In the genomic region with DNA sequence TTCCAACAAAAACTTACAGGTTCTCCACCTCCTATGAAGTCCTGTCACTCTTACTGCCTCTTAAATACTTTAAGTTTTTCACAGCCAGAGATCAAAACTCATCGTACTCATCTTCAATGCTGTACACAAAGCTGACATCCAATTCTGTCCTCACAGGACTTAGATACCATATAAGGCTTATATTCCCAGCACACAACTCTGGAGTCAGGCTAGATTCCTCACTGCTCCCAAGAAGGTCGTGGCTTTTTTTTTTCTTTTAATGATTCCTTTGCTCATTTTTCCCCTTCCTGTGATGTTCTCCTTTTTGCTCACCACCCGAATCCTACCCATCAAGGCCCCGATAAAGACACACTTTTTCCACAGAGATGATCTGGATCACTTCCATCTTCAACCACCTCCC, we compare ENCODE assay signal across 7 cellular contexts. TPM values are rescaled to one million over a fixed set of nuclear protein-coding genes. Genes with fewer than 3 reads are reported as not detected.
DNase-seq lines count a peak whose midpoint lies in the region; ATAC-seq lines count a peak whose summit lies in the region.

No MANE protein-coding gene starts in this region.

- ATAC-seq in activated CD8-positive, alpha-beta T cell treated with anti-CD3 and anti-CD28 coated beads, Interleukin-2, amount 10 ng/mL, durations not matched to agents 7 days and 5 days, result no peak
- no peak for ATAC-seq in stimulated activated naive CD8-positive, alpha-beta T cell treated with anti-CD3 and anti-CD28 coated beads, Interleukin-15, amount 100 ng/mL, for 72 hours
- ATAC-seq in GM19463 (IDR thresholded peaks at IDR 0.05; ENCODE audit: unreplicated experiment) (no peak), HG03159 (IDR thresholded peaks at IDR 0.05; ENCODE audit: unreplicated experiment) (no peak)

- H3K27me3 ChIP-seq in iPS-15b (ENCODE audit: control insufficient read depth, insufficient read depth, low read length), result no peaks in the 10 kb centered on the region

- H3K36me3 ChIP-seq in iPS-15b (ENCODE audit: control insufficient read depth, insufficient read depth, low read length), result no peaks in the 10 kb centered on the region

- peak overlapping the region; percentile 97 for H3K4me3 Mint-ChIP-seq in activated CD8-positive, alpha-beta T cell treated with anti-CD3 and anti-CD28 coated beads, Interleukin-2, amount 10 ng/mL, durations not matched to agents 7 days and 5 days
- peak overlapping the region; percentile 94 to 97 for H3K4me3 Mint-ChIP-seq in stimulated activated naive CD8-positive, alpha-beta T cell treated with anti-CD3 and anti-CD28 coated beads, Interleukin-15, amount 100 ng/mL, for 72 hours

- H3K4me1 ChIP-seq in iPS-15b (ENCODE audit: control insufficient read depth, insufficient read depth, low read length), result peaks cover 8% of the 10 kb centered on the region

- peaks cover 56% of the 10 kb centered on the region for H3K36me3 Mint-ChIP-seq in activated CD8-positive, alpha-beta T cell treated with anti-CD3 and anti-CD28 coated beads, Interleukin-2, amount 10 ng/mL, durations not matched to agents 7 days and 5 days (ENCODE audit: low read depth)

- CTCF ChIA-PET in activated CD8-positive, alpha-beta T cell treated with anti-CD3 and anti-CD28 coated beads, Interleukin-2, amount 10 ng/mL, durations not matched to agents 7 days and 5 days (lab: Charles Lee), result interaction anchor here (1.1 to 2.5 kb wide), 3 partner anchors 8 to 64 kb away, joined by 3 to 5 read pairs (median 5); no protein-coding TSS in a partner anchor

- H3K4me1 Mint-ChIP-seq in activated CD8-positive, alpha-beta T cell treated with anti-CD3 and anti-CD28 coated beads, Interleukin-2, amount 10 ng/mL, durations not matched to agents 7 days and 5 days (ENCODE audit: low read depth), result peaks cover 53% of the 10 kb centered on the region
- H3K4me1 Mint-ChIP-seq in stimulated activated naive CD8-positive, alpha-beta T cell treated with anti-CD3 and anti-CD28 coated beads, Interleukin-15, amount 100 ng/mL, for 72 hours, result peaks cover 24% of the 10 kb centered on the region

- POLR2A ChIA-PET in activated CD8-positive, alpha-beta T cell treated with anti-CD3 and anti-CD28 coated beads, Interleukin-2, amount 10 ng/mL, durations not matched to agents 7 days and 5 days (lab: Charles Lee), result interaction anchor here (0.8 to 3.5 kb wide), 6 partner anchors 8 to 919 kb away, joined by 3 to 25 read pairs (median 6); partner anchors contain the start of gene RAB9A

- H3K9me3 Mint-ChIP-seq in activated CD8-positive, alpha-beta T cell treated with anti-CD3 and anti-CD28 coated beads, Interleukin-2, amount 10 ng/mL, durations not matched to agents 7 days and 5 days (ENCODE audit: insufficient read depth), result no peaks in the 10 kb centered on the region
- no peaks in the 10 kb centered on the region for H3K9me3 Mint-ChIP-seq in stimulated activated naive CD8-positive, alpha-beta T cell treated with anti-CD3 and anti-CD28 coated beads, Interleukin-15, amount 100 ng/mL, for 72 hours

- peak overlapping the region; percentile 72 for H3K4me3 ChIP-seq in iPS-15b (ENCODE audit: low read depth, low read length)

- peak overlapping the region; percentile 97 for H3K27ac Mint-ChIP-seq in activated CD8-positive, alpha-beta T cell treated with anti-CD3 and anti-CD28 coated beads, Interleukin-2, amount 10 ng/mL, durations not matched to agents 7 days and 5 days
- peak overlapping the region; percentile 97 to 98 for H3K27ac Mint-ChIP-seq in stimulated activated naive CD8-positive, alpha-beta T cell treated with anti-CD3 and anti-CD28 coated beads, Interleukin-15, amount 100 ng/mL, for 72 hours

- no peaks in the 10 kb centered on the region for H3K9me3 ChIP-seq in iPS-15b (ENCODE audit: control insufficient read depth, insufficient read depth, low read length)

- no peaks in the 10 kb centered on the region for H3K27me3 Mint-ChIP-seq in activated CD8-positive, alpha-beta T cell treated with anti-CD3 and anti-CD28 coated beads, Interleukin-2, amount 10 ng/mL, durations not matched to agents 7 days and 5 days (ENCODE audit: low read depth)
- no peaks in the 10 kb centered on the region for H3K27me3 Mint-ChIP-seq in stimulated activated naive CD8-positive, alpha-beta T cell treated with anti-CD3 and anti-CD28 coated beads, Interleukin-15, amount 100 ng/mL, for 72 hours

- peak overlapping the region; percentile 62 for H3K9ac ChIP-seq in iPS-15b (ENCODE audit: low read depth, low read length)

- peak; percentile 1 for DNase-seq in HT-29 (ENCODE audit: low spot score)
- DNase-seq in activated CD8-positive, alpha-beta T cell treated with anti-CD3 and anti-CD28 coated beads, Interleukin-2, amount 10 ng/mL, durations not matched to agents 7 days and 5 days, result no peak
- no peak for DNase-seq in stimulated activated naive CD8-positive, alpha-beta T cell treated with anti-CD3 and anti-CD28 coated beads, Interleukin-15, amount 100 ng/mL, for 72 hours
- no peak for DNase-seq in stimulated activated CD8-positive, alpha-beta memory T cell treated with anti-CD3 and anti-CD28 coated beads, Interleukin-4, amount 100 ng/mL, for 48 hours

RNA-seq across cellular contexts. Expression of gene TRAPPC2, which starts 0.9 kb away (rescaled TPM):
- 6.7 and 8.9 TPM in 2 replicates for total RNA-seq in HT-29 (2014; rRNA removed; shearing (Covaris generic))
- 10 to 100 TPM; 21.6 to 23.2 TPM for total RNA-seq in activated CD8-positive, alpha-beta T cell treated with anti-CD3 and anti-CD28 coated beads, Interleukin-2, amount 10 ng/mL, durations not matched to agents 7 days and 5 days

RNA-seq across cellular contexts. Expression of gene OFD1, which starts 1.0 kb away (rescaled TPM):
- 12.0 and 13.8 TPM in 2 replicates for total RNA-seq in HT-29 (2014; rRNA removed; shearing (Covaris generic))
- 10 to 100 TPM; 29.6 to 30.4 TPM for total RNA-seq in activated CD8-positive, alpha-beta T cell treated with anti-CD3 and anti-CD28 coated beads, Interleukin-2, amount 10 ng/mL, durations not matched to agents 7 days and 5 days

RNA-seq across cellular contexts. Expression of gene RAB9A, which starts 44.6 kb away (rescaled TPM):
- total RNA-seq in HT-29 (2014; rRNA removed; shearing (Covaris generic)), result 4.8 and 5.7 TPM in 2 replicates
- 10 to 100 TPM; 10.6 to 11.2 TPM for total RNA-seq in activated CD8-positive, alpha-beta T cell treated with anti-CD3 and anti-CD28 coated beads, Interleukin-2, amount 10 ng/mL, durations not matched to agents 7 days and 5 days
